In the genomic region with DNA sequence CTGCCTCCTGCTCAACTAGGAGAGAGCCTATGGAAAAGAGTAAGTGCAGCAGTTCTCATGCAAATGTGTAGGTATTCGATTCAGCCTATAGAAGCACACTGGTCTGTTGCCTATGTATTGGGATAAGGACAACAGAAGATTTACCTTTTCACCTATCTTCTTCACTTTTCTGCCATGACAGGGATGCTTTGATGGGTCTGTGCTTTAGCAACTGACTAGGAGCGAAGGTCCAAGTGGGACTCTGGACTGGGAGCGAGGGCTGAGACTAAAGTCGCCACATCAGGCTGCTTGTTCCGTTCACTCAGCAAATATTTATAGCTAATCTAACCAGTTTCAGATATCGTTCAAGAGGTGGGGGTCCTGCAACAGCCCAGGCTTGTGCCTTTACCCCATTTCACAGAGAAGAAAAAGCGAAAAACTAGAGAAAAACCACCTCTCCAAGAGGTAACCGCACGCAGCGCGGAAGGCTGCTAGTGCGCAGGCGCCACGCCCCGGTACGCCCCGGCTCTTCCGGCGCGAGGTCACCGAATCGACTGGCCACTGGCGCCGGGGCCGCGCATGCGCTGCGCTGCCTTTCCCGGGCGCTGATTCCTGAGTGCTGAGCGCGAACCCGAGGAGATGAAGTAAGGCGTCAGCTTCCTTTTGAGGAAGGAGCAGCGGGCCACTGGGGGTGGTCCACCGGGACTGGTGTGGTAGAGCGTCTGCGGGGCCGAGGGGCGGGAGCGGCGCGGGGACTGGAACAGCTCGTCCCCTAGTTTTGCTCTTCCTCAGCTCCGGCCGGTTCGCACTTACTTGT, we compare ENCODE assay signal across 1 cellular context.
TF ChIP-seq lines count a peak whose summit lies in the region.

A gene with protein sequence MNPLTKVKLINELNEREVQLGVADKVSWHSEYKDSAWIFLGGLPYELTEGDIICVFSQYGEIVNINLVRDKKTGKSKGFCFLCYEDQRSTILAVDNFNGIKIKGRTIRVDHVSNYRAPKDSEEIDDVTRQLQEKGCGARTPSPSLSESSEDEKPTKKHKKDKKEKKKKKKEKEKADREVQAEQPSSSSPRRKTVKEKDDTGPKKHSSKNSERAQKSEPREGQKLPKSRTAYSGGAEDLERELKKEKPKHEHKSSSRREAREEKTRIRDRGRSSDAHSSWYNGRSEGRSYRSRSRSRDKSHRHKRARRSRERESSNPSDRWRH (plus strand): TSS at position 573 of the 796 bp plus-strand sequence. CDS start 46 bp downstream, at position 619.

TF ChIP-seq in HepG2, 621 proteins besides CTCF, POLR2A, EP300 and RAD21 (continued from another document):
- TF ChIP-seq ZNF280D (CRISPR knock-in tag; IDR thresholded peaks at IDR 0.05) (0 out of 2 replicates have a peak, but pooled peaks have one; percentile 17), GATAD1 (CRISPR knock-in tag; IDR thresholded peaks at IDR 0.05) (peak; percentile 88), TGIF2 (CRISPR knock-in tag; IDR thresholded peaks at IDR 0.05) (no peak), TP53 (CRISPR knock-in tag; conservative IDR thresholded peaks at IDR 0.05) (no peak), ZNF598 (CRISPR knock-in tag; IDR thresholded peaks at IDR 0.05; ENCODE audit: borderline replicate concordance) (no peak), HNRNPLL (IDR thresholded peaks at IDR 0.05; ENCODE audit: low read depth, low read length, poor library complexity, severe bottlenecking) (peak; percentile 47), GABPA (IDR thresholded peaks at IDR 0.05; ENCODE audit: low read depth, low read length) (peak; percentile 64), GABPA (CRISPR knock-in tag; IDR thresholded peaks at IDR 0.05; ENCODE audit: low read depth) (peak; percentile 81), NFKB2 (CRISPR knock-in tag; IDR thresholded peaks at IDR 0.05; ENCODE audit: borderline replicate concordance) (0 out of 2 replicates have a peak, but pooled peaks have one; percentile 31), AHDC1 (CRISPR knock-in tag; IDR thresholded peaks at IDR 0.05; ENCODE audit: borderline replicate concordance) (0 out of 2 replicates have a peak, but pooled peaks have one; percentile 33), TBL1XR1 (IDR thresholded peaks at IDR 0.05; ENCODE audit: borderline replicate concordance, low read length, partially characterized antibody) (no peak)
- TF ChIP-seq, protein P1, sequence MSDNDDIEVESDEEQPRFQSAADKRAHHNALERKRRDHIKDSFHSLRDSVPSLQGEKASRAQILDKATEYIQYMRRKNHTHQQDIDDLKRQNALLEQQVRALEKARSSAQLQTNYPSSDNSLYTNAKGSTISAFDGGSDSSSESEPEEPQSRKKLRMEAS (IDR thresholded peaks at IDR 0.05) = peak; percentile 22; the same call in 1 of the 2 replicates
